In genomic region chr14:75442642-75443041, GRCh38 we compare ENCODE assay signal across 12 cellular contexts. TPM values are rescaled to one million over a fixed set of nuclear protein-coding genes. Genes with fewer than 3 reads are reported as not detected.
DNase-seq lines count a peak whose midpoint lies in the region; ATAC-seq, FAIRE-seq and TF ChIP-seq lines count a peak whose summit lies in the region.
"Had no signal": no experiment of that assay in that cellular context is flagged by ENCODE, and none has a peak within 500 bp of the region (broad histone marks: within the 10 kb centered on the region; RNA-seq: fewer than 3 reads in every experiment).

No MANE protein-coding gene starts in this region.

- H3K27ac Mint-ChIP-seq in mesothelial cell of epicardium (peak overlapping the region; percentile 35), T-cell (no peak overlapping the region)

- ATAC-seq in T-cell (replicated peaks in 1 of 4), result no peak

- TF ChIP-seq POLR2A in tibial nerve (IDR thresholded peaks at IDR 0.05), result no peak

- FAIRE-seq in bronchial epithelial cell (lab: Jason Lieb, UNC), result no peak
- FAIRE-seq: endothelial cell of umbilical vein had no signal

- H3K27me3 ChIP-seq in HUES6 (ENCODE audit: control insufficient read depth, insufficient read depth, low read length) (no peaks in the 10 kb centered on the region), bronchial epithelial cell (ENCODE audit: control insufficient read depth, insufficient read depth, low read length) (no peaks in the 10 kb centered on the region), tibial nerve (no peaks in the 10 kb centered on the region)

- peaks cover 48% of the 10 kb centered on the region for H3K4me1 ChIP-seq in HUES6 (ENCODE audit: control insufficient read depth, insufficient read depth, low read length)
- peaks cover 0 to 97% (median 27%) of the 10 kb centered on the region in 4 donors for H3K4me1 ChIP-seq in tibial nerve
- H3K4me1 ChIP-seq: HAP-1 had no signal

- 70 to 76% methylated on average over 8 of the region's 8 CpGs for WGBS in tibial nerve, 2 donors

- H3K36me3 Mint-ChIP-seq in mesothelial cell of epicardium (peaks cover 36% of the 10 kb centered on the region), T-cell (no peaks in the 10 kb centered on the region)

- H3K9ac ChIP-seq in HUES6 (ENCODE audit: low read length), result no peak overlapping the region

- peak; percentile 42 for DNase-seq in bronchial epithelial cell (ENCODE audit: low read depth)
- DNase-seq in mesothelial cell of epicardium (ENCODE audit: low spot score in 2 of 2, unreplicated experiment in 2 of 2), result no peak
- DNase-seq in tibial nerve (ENCODE audit: low spot score in 2 of 2), result no peak
- DNase-seq in T1000 (lab: John Stamatoyannopoulos, UW), result no peak
- DNase-seq in T-cell, result no peak
- DNase-seq in NCI-H2107 (lab: John Stamatoyannopoulos, UW), result no peak
- DNase-seq: DMS 273 treated with DMSO at 0.1 percent for 48 hours; stimulated activated CD8-positive, alpha-beta memory T cell treated with anti-CD3 and anti-CD28 coated beads, Interleukin-4, amount 100 ng/mL, for 48 hours had no signal

- POLR2A ChIA-PET in T-cell (lab: Charles Lee), result no interaction called here

- H3K9me3 Mint-ChIP-seq in mesothelial cell of epicardium (no peaks in the 10 kb centered on the region), T-cell (no peaks in the 10 kb centered on the region)

- no peak overlapping the region for H3K4me3 ChIP-seq in HUES6 (ENCODE audit: low read depth, low read length)
- no peak overlapping the region for H3K4me3 ChIP-seq in bronchial epithelial cell (ENCODE audit: low read depth, low read length)
- H3K4me3 ChIP-seq in tibial nerve, result no peak overlapping the region
- H3K4me3 ChIP-seq: HAP-1 had no signal

- H3K9me3 ChIP-seq in HUES6 (ENCODE audit: control insufficient read depth, insufficient read depth, low read depth, low read length), result no peaks in the 10 kb centered on the region
- H3K9me3 ChIP-seq in tibial nerve, result no peaks in the 10 kb centered on the region
- H3K9me3 ChIP-seq: HAP-1 had no signal

- H3K4me1 Mint-ChIP-seq in mesothelial cell of epicardium (peaks cover 16% of the 10 kb centered on the region), T-cell (no peaks in the 10 kb centered on the region)

- CTCF ChIA-PET in T-cell (lab: Charles Lee), result no interaction called here

- TF ChIP-seq CTCF in bronchial epithelial cell (IDR thresholded peaks at IDR 0.05; ENCODE audit: insufficient read depth, low read length, severe bottlenecking), result no peak
- TF ChIP-seq CTCF in mesothelial cell of epicardium (IDR thresholded peaks at IDR 0.05; ENCODE audit: unreplicated experiment), result no peak
- no peak for TF ChIP-seq CTCF in tibial nerve (IDR thresholded peaks at IDR 0.05)

- no peak for TF ChIP-seq EP300 in tibial nerve (IDR thresholded peaks at IDR 0.05)

- H3K27ac ChIP-seq in HUES6 (ENCODE audit: low read depth, low read length), result peak overlapping the region; percentile 22; the same call in 1 of the 2 replicates
- peak overlapping the region in 3 of 4 donors; percentile 2 to 82 (median 74) for H3K27ac ChIP-seq in tibial nerve
- H3K27ac ChIP-seq: VCaP had no signal

- H3K4me3 Mint-ChIP-seq in mesothelial cell of epicardium (no peak overlapping the region), T-cell (no peak overlapping the region)

- H3K27me3 Mint-ChIP-seq in mesothelial cell of epicardium (ENCODE audit: low read depth) (no peaks in the 10 kb centered on the region), T-cell (peaks cover 0 to 3% of the 10 kb centered on the region in 2 donors)

- H3K36me3 ChIP-seq in HUES6 (ENCODE audit: control insufficient read depth, insufficient read depth, low read length), result peaks cover 61% of the 10 kb centered on the region
- peaks cover 31% of the 10 kb centered on the region for H3K36me3 ChIP-seq in bronchial epithelial cell (ENCODE audit: control insufficient read depth, insufficient read depth, low read length)
- peaks cover 0 to 62% (median 0%) of the 10 kb centered on the region in 3 donors for H3K36me3 ChIP-seq in tibial nerve

RNA-seq across cellular contexts. Expression of gene JDP2, which starts 14.8 kb away (rescaled TPM):
- total RNA-seq in bronchial epithelial cell (58.4 and 63.8 TPM in 2 replicates), mesothelial cell of epicardium (43.4 to 51.1 TPM (median 44.4 TPM) in 3 replicates), tibial nerve (100 to 1,000 TPM in 2 of 4 donors, 10 to 100 TPM in 2; 82.3 to 147 (median 106) TPM), T-cell (under 1 TPM; 0.45 to 0.93 (median 0.76) TPM)

Comparison
In these comparisons a context has a peak if more than half of its experiments do, and no peak if none do; other contexts are left out.
1. RNA of gene JDP2, which starts 14.8 kb away (total RNA-seq): 82.3 to 147 TPM in tibial nerve, 58.4 to 63.8 TPM in bronchial epithelial cell and 43.4 to 51.1 TPM in mesothelial cell of epicardium; 0.45 to 0.93 TPM in T-cell; every median in the first group is over 10 times any median in the second.